Comparison of ENCODE assay signal across 8 cellular contexts in genomic region chr16:1105888-1106620, GRCh38. TPM values are rescaled to one million over a fixed set of nuclear protein-coding genes. Genes with fewer than 3 reads are reported as not detected.
A peak's percentile ranks its signal among the peaks of the same experiment; 100 is the strongest.
DNase-seq lines count a peak whose midpoint lies in the region; ATAC-seq and TF ChIP-seq lines count a peak whose summit lies in the region.

No MANE protein-coding gene starts in this region.

- H3K4me3 ChIP-seq in esophagus squamous epithelium (no peak overlapping the region), upper lobe of right lung (no peak overlapping the region)

- DNase-seq in activated gamma-delta T cell treated with Interleukin-2 at 50 U/mL for 16 hours (peak; percentile 13), activated gamma-delta T cell (lab: John Stamatoyannopoulos, UW) (no peak), NCI-H2196 (lab: John Stamatoyannopoulos, UW; ENCODE audit: unreplicated experiment) (peak; percentile 79), esophagus squamous epithelium (lab: John Stamatoyannopoulos, UW) (no peak), nephron progenitor cell (peak; percentile 86), upper lobe of right lung (peak; percentile 79)
- peak in 2 of 3 experiments; percentile 14 to 31 for DNase-seq in activated CD8-positive, alpha-beta memory T cell treated with anti-CD3 and anti-CD28 coated beads for 48 hours (ENCODE audit: low read depth in 2 of 3, low spot score in 2 of 3)

- no peak overlapping the region for H3K27ac Mint-ChIP-seq in nephron progenitor cell

- no peak overlapping the region for H3K4me3 Mint-ChIP-seq in nephron progenitor cell

- peaks cover 29% of the 10 kb centered on the region for H3K4me1 Mint-ChIP-seq in nephron progenitor cell

- no peaks in the 10 kb centered on the region for H3K36me3 ChIP-seq in esophagus squamous epithelium
- no peaks in the 10 kb centered on the region for H3K36me3 ChIP-seq in upper lobe of right lung

- peaks cover 5 to 100% (median 14%) of the 10 kb centered on the region in 4 donors for H3K27me3 ChIP-seq in esophagus squamous epithelium
- H3K27me3 ChIP-seq in upper lobe of right lung, result peaks cover 45% of the 10 kb centered on the region

- TF ChIP-seq CTCF in esophagus squamous epithelium (IDR thresholded peaks at IDR 0.05) (peak in 5 of 6 experiments; percentile 56 to 76 (median 69)), nephron progenitor cell (IDR thresholded peaks at IDR 0.05) (peak; percentile 89), upper lobe of right lung (IDR thresholded peaks at IDR 0.05) (peak; percentile 59)

- H3K9me3 ChIP-seq in esophagus squamous epithelium (no peaks in the 10 kb centered on the region), upper lobe of right lung (no peaks in the 10 kb centered on the region)

- peak; percentile 59 for ATAC-seq in upper lobe of right lung
- ATAC-seq in GM19452 (IDR thresholded peaks at IDR 0.05; ENCODE audit: unreplicated experiment), result no peak

- intact Hi-C loops in esophagus squamous epithelium (cut with DNase I) (no loop called here), upper lobe of right lung (cut with DNase I) (no loop called here)

- H3K9me3 Mint-ChIP-seq in nephron progenitor cell, result no peaks in the 10 kb centered on the region

- peaks cover 0 to 24% (median 4%) of the 10 kb centered on the region in 3 donors for H3K4me1 ChIP-seq in esophagus squamous epithelium
- H3K4me1 ChIP-seq in upper lobe of right lung, result peaks cover 4% of the 10 kb centered on the region

- no peaks in the 10 kb centered on the region for H3K36me3 Mint-ChIP-seq in nephron progenitor cell (ENCODE audit: low read depth)

- H3K27me3 Mint-ChIP-seq in nephron progenitor cell (ENCODE audit: low read depth, poor library complexity), result peaks cover 14% of the 10 kb centered on the region

- WGBS in esophagus squamous epithelium, 2 donors, result 7 to 30% methylated on average over 3 to 6 of the region's 26 CpGs

- H3K27ac ChIP-seq in esophagus squamous epithelium, result no peak overlapping the region
- no peak overlapping the region for H3K27ac ChIP-seq in upper lobe of right lung

- no peak for TF ChIP-seq POLR2A in esophagus squamous epithelium (IDR thresholded peaks at IDR 0.05)

RNA-seq across cellular contexts. Expression of gene C1QTNF8, which starts 10.0 kb away (rescaled TPM):
- total RNA-seq in esophagus squamous epithelium (not detected), upper lobe of right lung (not detected)

RNA-seq across cellular contexts. Expression of gene SSTR5, which starts 33.5 kb away (rescaled TPM):
- not detected for total RNA-seq in esophagus squamous epithelium
- total RNA-seq in upper lobe of right lung, result not detected

RNA-seq across cellular contexts. Expression of gene CACNA1H, which starts 46.9 kb away (rescaled TPM):
- total RNA-seq in esophagus squamous epithelium, result 10 to 100 TPM in 1 of 4 donors, 1 to 10 TPM in 3; 1.7 to 14.7 (median 5.6) TPM
- 10.9 TPM for total RNA-seq in upper lobe of right lung

Comparison
In these comparisons a context has a peak if more than half of its experiments do, and no peak if none do; other contexts are left out.
1. DNase-seq: peak in activated gamma-delta T cell treated with Interleukin-2 at 50 U/mL for 16 hours (single experiment), NCI-H2196 (single experiment), activated CD8-positive, alpha-beta memory T cell treated with anti-CD3 and anti-CD28 coated beads for 48 hours (2 of 3), nephron progenitor cell (single experiment) and upper lobe of right lung (single experiment); none in activated gamma-delta T cell (single experiment) and esophagus squamous epithelium (single experiment).
2. Peak in every context shown above with its lines, with median percentiles within 50 percentile points of each other: CTCF ChIP-seq.